In genomic region chr20:1844723-1845523, GRCh38 we compare ENCODE assay signal across 1 cellular context.
TF ChIP-seq lines count a peak whose summit lies in the region.

No MANE protein-coding gene starts in this region.

TF ChIP-seq in GM12878, 131 proteins besides CTCF, POLR2A, EP300 and RAD21 (continued from another document):
- TF ChIP-seq ZBTB40 (IDR thresholded peaks at IDR 0.05; ENCODE audit: borderline replicate concordance) (no peak), ZNF24 (IDR thresholded peaks at IDR 0.05) (no peak), RCOR1 (conservative IDR thresholded peaks at IDR 0.05; ENCODE audit: low read depth, low read length) (no peak)
